ENCODE assay signal across 34 cellular contexts in the genomic region with DNA sequence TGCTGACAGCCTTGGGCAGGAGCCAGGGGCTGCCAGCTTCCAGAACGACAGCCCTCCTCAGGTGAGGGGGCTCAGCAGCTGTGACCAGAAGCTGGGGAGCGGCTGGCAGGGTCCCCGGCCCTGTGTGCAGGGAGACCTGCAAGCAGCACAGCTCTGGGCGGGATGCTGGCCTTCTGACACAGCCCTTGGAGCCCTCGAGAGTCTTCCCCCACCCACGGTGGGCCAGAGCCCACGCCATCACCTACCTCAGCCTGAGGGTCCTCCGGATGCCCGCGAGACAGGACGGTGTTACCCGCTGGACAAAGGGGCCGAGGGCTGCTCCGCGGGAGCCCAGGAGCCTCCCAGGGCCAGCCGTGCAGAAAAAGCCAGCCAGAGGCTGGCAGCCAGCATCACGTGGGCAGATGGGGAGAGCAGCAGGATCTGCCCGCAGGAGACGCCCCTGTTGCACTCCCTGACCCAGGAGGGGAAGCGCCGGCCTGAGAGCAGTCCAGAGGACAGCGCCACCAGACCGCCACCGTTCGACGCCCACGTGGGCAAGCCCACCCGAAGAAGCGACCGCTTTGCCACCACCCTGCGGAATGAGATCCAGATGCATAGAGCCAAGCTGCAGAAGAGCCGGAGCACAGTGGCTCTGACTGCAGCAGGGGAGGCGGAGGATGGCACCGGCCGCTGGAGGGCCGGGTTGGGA.
"Had no signal": no experiment of that assay in that cellular context is flagged by ENCODE, and none has a peak within 500 bp of the region (broad histone marks: within the 10 kb centered on the region; RNA-seq: fewer than 3 reads in every experiment).

No MANE protein-coding gene starts in this region.

- H3K27me3 ChIP-seq: MG63 had no signal

- H3K9me3 ChIP-seq: MG63 had no signal

- H3K4me2 ChIP-seq: KMS-11 had no signal

- DNase-seq: Karpas-422, Kasumi-1, MG63, MM.1S, MV-4-11, NCI-H1048, NCI-H1092, NCI-H1092 treated with DMSO at 0.1 percent for 48 hours, NCI-H1105, NCI-H1105 treated with DMSO at 0.1 percent for 48 hours, NCI-H1417, NCI-H1417 treated with DMSO at 0.1 percent for 48 hours, NCI-H1436, NCI-H1436 treated with DMSO at 0.1 percent for 48 hours, NCI-H146, NCI-H1694, NCI-H1694 treated with DMSO at 0.1 percent for 48 hours, NCI-H187, NCI-H187 treated with DMSO at 0.1 percent for 48 hours, NCI-H1930, NCI-H2029, NCI-H2029 treated with DMSO at 0.1 percent for 48 hours, NCI-H2081, NCI-H2081 treated with DMSO at 0.1 percent for 48 hours, NCI-H2107, NCI-H2171, NCI-H2171 treated with DMSO at 0.1 percent for 48 hours, NCI-H2227 treated with DMSO at 0.1 percent for 48 hours, NCI-H226, NCI-H345, NCI-H446, NCI-H446 treated with DMSO at 0.1 percent for 48 hours, NCI-H510A had no signal

- H3K4me3 ChIP-seq: MG63 had no signal

- H3K9ac ChIP-seq: KMS-11 had no signal

- H3K27ac ChIP-seq: KMS-11 had no signal

- H3K36me3 ChIP-seq: MG63 had no signal
